Comparison of ENCODE assay signal across 21 cellular contexts in genomic region chr21:38898422-38899098, GRCh38.
A peak's percentile ranks its signal among the peaks of the same experiment; 100 is the strongest.
DNase-seq lines count a peak whose midpoint lies in the region; ATAC-seq and TF ChIP-seq lines count a peak whose summit lies in the region.
"Had no signal": no experiment of that assay in that cellular context is flagged by ENCODE, and none has a peak within 500 bp of the region (broad histone marks: within the 10 kb centered on the region; RNA-seq: fewer than 3 reads in every experiment).

No MANE protein-coding gene starts in this region.

- TF ChIP-seq CTCF in epithelial cell of esophagus (IDR thresholded peaks at IDR 0.05; ENCODE audit: insufficient read depth, low read depth, low read length, missing control alignments), result no peak

- DNase-seq in HT-29 (ENCODE audit: low spot score), result peak; percentile 53
- peak; percentile 55 to 85 for DNase-seq in NOMO-1 (lab: John Stamatoyannopoulos, UW; ENCODE audit: unreplicated experiment in 2 of 2)
- peak; percentile 41 for DNase-seq in epithelial cell of esophagus (ENCODE audit: low read depth)
- DNase-seq in NCI-H526 (lab: John Stamatoyannopoulos, UW), result no peak
- no peak for DNase-seq in globus pallidus (ENCODE audit: low spot score)
- DNase-seq in posterior vena cava (ENCODE audit: low spot score), result no peak
- DNase-seq: activated CD8-positive, alpha-beta T cell treated with anti-CD3 and anti-CD28 coated beads, Interleukin-2, amount 10 ng/mL, durations not matched to agents 7 days and 5 days; activated T-cell treated with anti-CD3 and anti-CD28 coated beads, Interleukin-2, amount 50 U/mL, for 72 hours; dorsolateral prefrontal cortex; glutamatergic neuron; H9; naive B cell; NCI-H82; pancreas; Right ventricle myocardium superior; stimulated activated CD4-positive, alpha-beta T cell treated with anti-CD3 and anti-CD28 coated beads, Interleukin-4, amount 100 ng/mL, for 4 hours; T-helper 1 cell had no signal

- H3K27me3 ChIP-seq in rectal smooth muscle tissue (ENCODE audit: control insufficient read depth, insufficient read depth, low read length), result no peaks in the 10 kb centered on the region
- H3K27me3 ChIP-seq: dorsolateral prefrontal cortex, pancreas had no signal

- no peak overlapping the region for H3K9ac ChIP-seq in rectal smooth muscle tissue (ENCODE audit: low read length)

- peak overlapping the region; percentile 64 for H3K27ac ChIP-seq in rectal smooth muscle tissue (ENCODE audit: low read depth, low read length)
- H3K27ac ChIP-seq: dorsolateral prefrontal cortex, pancreas, VCaP had no signal

- ATAC-seq in GM21528 (IDR thresholded peaks at IDR 0.05; ENCODE audit: low FRiP score, unreplicated experiment), result no peak
- ATAC-seq: activated CD8-positive, alpha-beta T cell treated with anti-CD3 and anti-CD28 coated beads, Interleukin-2, amount 10 ng/mL, durations not matched to agents 7 days and 5 days had no signal

- H3K4me3 ChIP-seq in epithelial cell of esophagus (ENCODE audit: low read length) (no peak overlapping the region), rectal smooth muscle tissue (ENCODE audit: low read length) (no peak overlapping the region)
- H3K4me3 ChIP-seq: dorsolateral prefrontal cortex, pancreas, smooth muscle cell had no signal

- intact Hi-C loops in posterior vena cava (cut with DNase I), result no loop called here

- no peaks in the 10 kb centered on the region for H3K36me3 ChIP-seq in rectal smooth muscle tissue (ENCODE audit: control insufficient read depth, insufficient read depth, low read length)
- H3K36me3 ChIP-seq: pancreas had no signal

- H3K4me1 ChIP-seq in rectal smooth muscle tissue (ENCODE audit: control insufficient read depth, insufficient read depth, low read length), result peaks cover 5% of the 10 kb centered on the region

Comparison
In these comparisons a context has a peak if more than half of its experiments do, and no peak if none do; other contexts are left out.
1. DNase-seq: peak in HT-29 (single experiment), NOMO-1 (2 of 2) and epithelial cell of esophagus (single experiment); none in NCI-H526 (0 of 2), globus pallidus (single experiment) and posterior vena cava (single experiment).